In the genomic region with DNA sequence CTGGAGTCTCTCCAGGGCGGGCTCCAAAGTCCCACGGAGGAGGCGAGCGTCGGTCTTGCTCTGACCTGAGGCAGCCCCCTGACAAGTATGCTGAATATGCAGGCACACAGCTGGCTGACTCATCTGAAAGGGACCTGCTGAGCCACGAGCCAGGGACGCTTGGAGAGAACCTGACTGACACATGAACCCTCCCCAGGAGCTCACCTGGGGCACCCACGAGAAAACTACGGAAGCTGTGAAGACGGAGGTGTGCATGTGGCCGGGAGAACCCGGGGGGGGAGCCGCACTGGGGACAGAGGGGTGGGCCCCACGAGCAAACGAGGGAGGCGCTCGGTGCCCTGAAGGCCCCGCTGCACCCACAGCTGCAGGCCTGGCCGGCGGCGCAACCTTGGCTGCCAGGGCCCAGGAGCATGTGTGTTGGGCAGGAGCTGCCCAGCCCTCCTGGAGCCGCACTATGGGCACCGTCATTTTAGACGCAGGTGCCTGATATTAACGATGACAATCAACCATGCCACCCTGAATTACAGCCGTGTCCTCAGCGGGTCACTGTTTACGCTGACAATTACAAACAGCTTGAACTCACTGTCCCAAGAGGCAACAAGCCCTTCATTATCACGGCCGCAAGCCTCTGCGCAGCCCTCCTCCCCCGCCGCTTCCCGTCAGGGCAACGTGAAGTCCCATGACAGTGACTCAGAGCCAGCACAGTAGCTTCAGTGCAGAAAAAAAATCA, we compare ENCODE assay signal across 8 cellular contexts.
DNase-seq lines count a peak whose midpoint lies in the region; ATAC-seq and TF ChIP-seq lines count a peak whose summit lies in the region.

No MANE protein-coding gene starts in this region.

- H3K9ac ChIP-seq in stomach smooth muscle (ENCODE audit: low read length in 2 of 2): peak overlapping the region; percentile 49 to 55

- ATAC-seq in left colon: peak; percentile 37
- ATAC-seq in naive thymus-derived CD8-positive, alpha-beta T cell: no peak

- peak overlapping the region; percentile 80 for H3K27ac ChIP-seq in stomach smooth muscle (ENCODE audit: low read length)

- H3K36me3 ChIP-seq in stomach smooth muscle (ENCODE audit: control insufficient read depth in 2 of 2, insufficient read depth in 2 of 2, low read length in 2 of 2): peaks cover 3% of the 10 kb centered on the region in 2 donors

- H3K27ac Mint-ChIP-seq in naive thymus-derived CD8-positive, alpha-beta T cell: no peak overlapping the region
- H3K27ac Mint-ChIP-seq in T-helper 2 cell treated with Interferon-gamma antibody and Interleukin-4, amounts not matched to agents 5 μg/mL and 100 μg/mL, for 36 hours: no peak overlapping the region

- DNase-seq in Ammon's horn (ENCODE audit: low spot score): peak; percentile 97
- DNase-seq in NCI-H2081 treated with DMSO at 0.1 percent for 48 hours (lab: John Stamatoyannopoulos, UW): peak; percentile 57
- DNase-seq in choroid plexus epithelial cell (ENCODE audit: low read depth): peak; percentile 88
- peak; percentile 38 to 61 for DNase-seq in left colon
- no peak for DNase-seq in naive thymus-derived CD8-positive, alpha-beta T cell
- no peak for DNase-seq in NCI-H226
- DNase-seq in T-helper 2 cell treated with Interferon-gamma antibody and Interleukin-4, amounts not matched to agents 5 μg/mL and 100 μg/mL, for 36 hours (ENCODE audit: low spot score): no peak

- no peaks in the 10 kb centered on the region for H3K9me3 Mint-ChIP-seq in naive thymus-derived CD8-positive, alpha-beta T cell
- H3K9me3 Mint-ChIP-seq in T-helper 2 cell treated with Interferon-gamma antibody and Interleukin-4, amounts not matched to agents 5 μg/mL and 100 μg/mL, for 36 hours: no peaks in the 10 kb centered on the region

- no peak for TF ChIP-seq CTCF in choroid plexus epithelial cell (conservative IDR thresholded peaks at IDR 0.05; ENCODE audit: low read depth, low read length)

- H3K9me3 ChIP-seq in stomach smooth muscle (ENCODE audit: control insufficient read depth in 2 of 2, low read length in 2 of 2): no peaks in the 10 kb centered on the region

- intact Hi-C loops in left colon (cut with DNase I, micrococcal nuclease): no loop called here

- no peak overlapping the region for H3K4me3 Mint-ChIP-seq in naive thymus-derived CD8-positive, alpha-beta T cell
- H3K4me3 Mint-ChIP-seq in T-helper 2 cell treated with Interferon-gamma antibody and Interleukin-4, amounts not matched to agents 5 μg/mL and 100 μg/mL, for 36 hours: no peak overlapping the region

- H3K4me1 ChIP-seq in stomach smooth muscle (ENCODE audit: control insufficient read depth, insufficient read depth, low read length): peaks cover 36% of the 10 kb centered on the region

- H3K27me3 ChIP-seq in stomach smooth muscle (ENCODE audit: control insufficient read depth in 1 of 2, insufficient read depth in 2 of 2, low read length in 2 of 2): no peaks in the 10 kb centered on the region

- no peak overlapping the region for H3K4me3 ChIP-seq in choroid plexus epithelial cell (ENCODE audit: low read depth, low read length)
- peak overlapping the region in 1 of 2 donors; percentile 61 for H3K4me3 ChIP-seq in stomach smooth muscle (ENCODE audit: low read length in 2 of 2)

- peaks cover 9 to 71% (median 48%) of the 10 kb centered on the region in 5 donors for H3K27me3 Mint-ChIP-seq in naive thymus-derived CD8-positive, alpha-beta T cell
- H3K27me3 Mint-ChIP-seq in T-helper 2 cell treated with Interferon-gamma antibody and Interleukin-4, amounts not matched to agents 5 μg/mL and 100 μg/mL, for 36 hours (ENCODE audit: low read depth): peaks cover 13% of the 10 kb centered on the region

- POLR2A ChIA-PET in naive thymus-derived CD8-positive, alpha-beta T cell (lab: Charles Lee): no interaction called here

- peaks cover 7 to 18% (median 13%) of the 10 kb centered on the region in 4 donors for H3K4me1 Mint-ChIP-seq in naive thymus-derived CD8-positive, alpha-beta T cell
- peaks cover 5% of the 10 kb centered on the region for H3K4me1 Mint-ChIP-seq in T-helper 2 cell treated with Interferon-gamma antibody and Interleukin-4, amounts not matched to agents 5 μg/mL and 100 μg/mL, for 36 hours (ENCODE audit: low read depth)

- peaks cover 0 to 2% (median 0%) of the 10 kb centered on the region in 3 donors for H3K36me3 Mint-ChIP-seq in naive thymus-derived CD8-positive, alpha-beta T cell
- no peaks in the 10 kb centered on the region for H3K36me3 Mint-ChIP-seq in T-helper 2 cell treated with Interferon-gamma antibody and Interleukin-4, amounts not matched to agents 5 μg/mL and 100 μg/mL, for 36 hours (ENCODE audit: low read depth)

Comparison
In these comparisons a context has a peak if more than half of its experiments do, and no peak if none do; other contexts are left out.
1. DNase-seq: peak in Ammon's horn (single experiment), NCI-H2081 treated with DMSO at 0.1 percent for 48 hours (single experiment), choroid plexus epithelial cell (single experiment) and left colon (2 of 2); none in naive thymus-derived CD8-positive, alpha-beta T cell (0 of 10), NCI-H226 (single experiment) and T-helper 2 cell treated with Interferon-gamma antibody and Interleukin-4, amounts not matched to agents 5 μg/mL and 100 μg/mL, for 36 hours (single experiment).